18 cellular contexts compared by ENCODE assay signal in genomic region chr1:46150085-46150484, GRCh38. TPM values are rescaled to one million over a fixed set of nuclear protein-coding genes. Genes with fewer than 3 reads are reported as not detected.
DNase-seq lines count a peak whose midpoint lies in the region; ATAC-seq, FAIRE-seq and TF ChIP-seq lines count a peak whose summit lies in the region.
"Had no signal": no experiment of that assay in that cellular context is flagged by ENCODE, and none has a peak within 500 bp of the region (broad histone marks: within the 10 kb centered on the region; RNA-seq: fewer than 3 reads in every experiment).

No MANE protein-coding gene starts in this region.

- no peak for TF ChIP-seq CTCF in breast epithelium (IDR thresholded peaks at IDR 0.05)
- no peak for TF ChIP-seq CTCF in mammary epithelial cell (conservative IDR thresholded peaks at IDR 0.05 in 1 of 2, IDR thresholded peaks at IDR 0.05 in 1 of 2; ENCODE audit: extremely low read depth in 1 of 2, insufficient read depth in 1 of 2, low read depth in 1 of 2, low read length in 2 of 2)
- TF ChIP-seq CTCF in fibroblast of pulmonary artery (IDR thresholded peaks at IDR 0.05; ENCODE audit: low read length, missing control alignments): no peak
- no peak for TF ChIP-seq CTCF in upper lobe of left lung (IDR thresholded peaks at IDR 0.05)

- no peak overlapping the region for H2AFZ ChIP-seq in mammary epithelial cell (ENCODE audit: low read depth, low read length)

- H3K36me3 ChIP-seq in breast epithelium: no peaks in the 10 kb centered on the region
- H3K36me3 ChIP-seq in mammary epithelial cell (ENCODE audit: insufficient read depth, low read length): no peaks in the 10 kb centered on the region
- no peaks in the 10 kb centered on the region for H3K36me3 ChIP-seq in upper lobe of left lung
- H3K36me3 ChIP-seq: BLaER1 treated with 17β-estradiol and CSF1 and Interleukin-3, amounts not matched to agents 10 nM and 100 nM; MG63; Peyer's patch had no signal

- in situ Hi-C loops in mammary epithelial cell (cut with MboI; ENCODE audit: low sequenced_read_pairs in 2 of 2): no loop called here

- no peak for ATAC-seq in upper lobe of left lung (ENCODE audit: low FRiP score in 2 of 2)
- no peak for ATAC-seq in activated naive CD8-positive, alpha-beta T cell treated with anti-CD3 and anti-CD28 coated beads, Interleukin-2, amount 50 U/mL, for 24 hours

- intact Hi-C loops in breast epithelium (cut with DNase I; ENCODE audit: low total_unique reads): no loop called here
- intact Hi-C loops in mammary epithelial cell (cut with micrococcal nuclease): no loop called here

- H3K4me1 Mint-ChIP-seq in activated naive CD8-positive, alpha-beta T cell treated with anti-CD3 and anti-CD28 coated beads, Interleukin-2, amount 50 U/mL, for 24 hours: no peaks in the 10 kb centered on the region

- no peaks in the 10 kb centered on the region for H3K4me1 ChIP-seq in breast epithelium
- H3K4me1 ChIP-seq in mammary epithelial cell (ENCODE audit: insufficient read depth, low read length): no peaks in the 10 kb centered on the region
- H3K4me1 ChIP-seq in upper lobe of left lung: no peaks in the 10 kb centered on the region
- H3K4me1 ChIP-seq: Peyer's patch had no signal

- H3K4me2 ChIP-seq in mammary epithelial cell (ENCODE audit: insufficient read depth, low read depth, low read length): no peak overlapping the region
- H3K4me2 ChIP-seq: BLaER1 treated with 17β-estradiol and CSF1 and Interleukin-3, amounts not matched to agents 10 nM and 100 nM had no signal

- no peaks in the 10 kb centered on the region for H3K9me3 Mint-ChIP-seq in activated naive CD8-positive, alpha-beta T cell treated with anti-CD3 and anti-CD28 coated beads, Interleukin-2, amount 50 U/mL, for 24 hours

- no peaks in the 10 kb centered on the region for H3K36me3 Mint-ChIP-seq in activated naive CD8-positive, alpha-beta T cell treated with anti-CD3 and anti-CD28 coated beads, Interleukin-2, amount 50 U/mL, for 24 hours (ENCODE audit: low read depth)

- CTCF ChIA-PET in mammary epithelial cell (lab: Charles Lee; ENCODE audit: low non-redundant PET): no interaction called here

- no peak overlapping the region for H3K9ac ChIP-seq in mammary epithelial cell (ENCODE audit: insufficient read depth, low read length)
- H3K9ac ChIP-seq: BLaER1 treated with 17β-estradiol and CSF1 and Interleukin-3, amounts not matched to agents 10 nM and 100 nM had no signal

- dilution Hi-C loops in mammary epithelial cell (cut with HindIII; ENCODE audit: low sequenced_read_pairs): no loop called here

- no peak for TF ChIP-seq POLR2A in breast epithelium (IDR thresholded peaks at IDR 0.05)
- no peak for TF ChIP-seq POLR2A in upper lobe of left lung (IDR thresholded peaks at IDR 0.05)

- WGBS in mammary epithelial cell (ENCODE audit: low coverage, missing lambda C conversion rate): 100% methylated on average over 2 of the region's 2 CpGs
- 72 to 75% methylated on average over 2 of the region's 2 CpGs for WGBS in upper lobe of left lung, 2 donors

- no peaks in the 10 kb centered on the region for H4K20me1 ChIP-seq in mammary epithelial cell (ENCODE audit: insufficient read depth, low read length)
- H4K20me1 ChIP-seq: BLaER1 treated with 17β-estradiol and CSF1 and Interleukin-3, amounts not matched to agents 10 nM and 100 nM had no signal

- H3K4me3 Mint-ChIP-seq in activated naive CD8-positive, alpha-beta T cell treated with anti-CD3 and anti-CD28 coated beads, Interleukin-2, amount 50 U/mL, for 24 hours: no peak overlapping the region

- H3K27ac Mint-ChIP-seq in activated naive CD8-positive, alpha-beta T cell treated with anti-CD3 and anti-CD28 coated beads, Interleukin-2, amount 50 U/mL, for 24 hours: no peak overlapping the region

- BruUV-seq in mammary epithelial cell (replicated peaks; lab: Mats Ljungman, UMichigan): no TSS peak

- no peaks in the 10 kb centered on the region for H3K79me2 ChIP-seq in mammary epithelial cell (ENCODE audit: insufficient read depth, low read length)

- H3K27me3 ChIP-seq in breast epithelium: no peaks in the 10 kb centered on the region
- no peaks in the 10 kb centered on the region for H3K27me3 ChIP-seq in mammary epithelial cell (ENCODE audit: insufficient read depth, low read length)
- H3K27me3 ChIP-seq in upper lobe of left lung: no peaks in the 10 kb centered on the region
- H3K27me3 ChIP-seq: BLaER1 treated with 17β-estradiol and CSF1 and Interleukin-3, amounts not matched to agents 10 nM and 100 nM; MG63; Peyer's patch had no signal

- H3K9me3 ChIP-seq in breast epithelium: no peaks in the 10 kb centered on the region
- no peaks in the 10 kb centered on the region for H3K9me3 ChIP-seq in mammary epithelial cell (replicated peaks; ENCODE audit: insufficient read depth, low read length)
- H3K9me3 ChIP-seq in upper lobe of left lung: no peaks in the 10 kb centered on the region
- H3K9me3 ChIP-seq: BLaER1 treated with 17β-estradiol and CSF1 and Interleukin-3, amounts not matched to agents 10 nM and 100 nM; MG63; Peyer's patch had no signal

- DNase-seq in breast epithelium (ENCODE audit: low spot score in 2 of 2) (no peak), mammary epithelial cell (no peak), fibroblast of pulmonary artery (ENCODE audit: low read depth) (peak; percentile 34), lung microvascular endothelial cell (ENCODE audit: low read depth in 2 of 2) (peak; percentile 69 to 86), upper lobe of left lung (no peak), GM19239 (ENCODE audit: insufficient read length, low spot score) (no peak)
- DNase-seq in activated CD4-positive, CD25-positive, alpha-beta regulatory T cell (lab: John Stamatoyannopoulos, UW): no peak
- no peak for DNase-seq in activated naive CD8-positive, alpha-beta T cell treated with anti-CD3 and anti-CD28 coated beads, Interleukin-2, amount 50 U/mL, for 24 hours
- DNase-seq: 8988T, EL, H7, MG63, NCI-H1105, NCI-H1694 treated with DMSO at 0.1 percent for 48 hours, NCI-H446 treated with DMSO at 0.1 percent for 48 hours, NCI-H774, Peyer's patch had no signal

- H3K27me3 Mint-ChIP-seq in activated naive CD8-positive, alpha-beta T cell treated with anti-CD3 and anti-CD28 coated beads, Interleukin-2, amount 50 U/mL, for 24 hours: no peaks in the 10 kb centered on the region

- peak overlapping the region; percentile 22 to 28 for H3K27ac ChIP-seq in breast epithelium
- H3K27ac ChIP-seq in mammary epithelial cell (ENCODE audit: insufficient read depth, low read depth, low read length): no peak overlapping the region
- peak overlapping the region in 2 of 4 donors; percentile 52 to 59 for H3K27ac ChIP-seq in upper lobe of left lung
- H3K27ac ChIP-seq: BLaER1 treated with 17β-estradiol and CSF1 and Interleukin-3, amounts not matched to agents 10 nM and 100 nM had no signal

- H3K4me3 ChIP-seq in breast epithelium (no peak overlapping the region), mammary epithelial cell (replicated peaks in 1 of 3; ENCODE audit: insufficient read depth in 1 of 3, low read depth in 2 of 3, low read length in 3 of 3) (no peak overlapping the region), fibroblast of pulmonary artery (replicated peaks; ENCODE audit: low read depth, low read length) (no peak overlapping the region), upper lobe of left lung (no peak overlapping the region)
- H3K4me3 ChIP-seq: BLaER1 treated with 17β-estradiol and CSF1 and Interleukin-3, amounts not matched to agents 10 nM and 100 nM; MG63; Peyer's patch had no signal

- FAIRE-seq in GM19239 (lab: Jason Lieb, UNC): no peak

- TF ChIP-seq EP300 in upper lobe of left lung (IDR thresholded peaks at IDR 0.05): peak; percentile 86 to 98 (median 94)

RNA-seq across cellular contexts. Expression of gene PIK3R3, which starts 17.7 kb away (rescaled TPM):
- total RNA-seq in breast epithelium: 10 to 100 TPM; 17.9 to 80.3 (median 46.8) TPM
- 10 to 100 TPM; 12.8 to 13.8 TPM for total RNA-seq in mammary epithelial cell
- polyA plus RNA-seq in mammary epithelial cell: 7.3 TPM
- 15.3 TPM for polyA minus RNA-seq in mammary epithelial cell
- total RNA-seq in lung microvascular endothelial cell: 11.7 and 16.6 TPM in 2 replicates
- total RNA-seq in upper lobe of left lung: 10 to 100 TPM; 11.2 to 43.7 (median 33.0) TPM

RNA-seq across cellular contexts. Expression of gene TSPAN1, which starts 24.8 kb away (rescaled TPM):
- total RNA-seq in breast epithelium: 10 to 100 TPM in 1 of 3 donors, 1 to 10 TPM in 1, under 1 TPM in 1; 0.48 to 26.2 (median 8.9) TPM
- 100 to 1,000 TPM; 116 to 277 TPM for total RNA-seq in mammary epithelial cell
- polyA plus RNA-seq in mammary epithelial cell: 510 TPM
- 362 TPM for polyA minus RNA-seq in mammary epithelial cell
- 0.22 TPM in 1 of 2 replicates, not detected in the other for total RNA-seq in lung microvascular endothelial cell
- total RNA-seq in upper lobe of left lung: 100 to 1,000 TPM in 1 of 6 donors, 10 to 100 TPM in 5; 12.2 to 109 (median 31.2) TPM
- total RNA-seq: H7 had no signal

RNA-seq across cellular contexts. Expression of gene P3R3URF, which starts 26.2 kb away (rescaled TPM):
- total RNA-seq in breast epithelium (not detected), mammary epithelial cell (not detected), lung microvascular endothelial cell (not detected in 2 replicates), upper lobe of left lung (not detected)
- not detected for polyA plus RNA-seq in mammary epithelial cell
- not detected for polyA minus RNA-seq in mammary epithelial cell
- total RNA-seq: H7, Peyer's patch had no signal

RNA-seq across cellular contexts. Expression of gene POMGNT1, which starts 48.1 kb away (rescaled TPM):
- total RNA-seq in breast epithelium (10 to 100 TPM; 37.6 to 47.4 (median 42.3) TPM), mammary epithelial cell (100 to 1,000 TPM in 1 of 2 donors, 10 to 100 TPM in 1; 92.5 to 144 TPM), lung microvascular endothelial cell (24.6 and 40.5 TPM in 2 replicates), upper lobe of left lung (10 to 100 TPM; 37.7 to 66.7 (median 47.5) TPM)
- 73.1 TPM for polyA plus RNA-seq in mammary epithelial cell
- polyA minus RNA-seq in mammary epithelial cell: 55.2 TPM

RNA-seq across cellular contexts. Expression of gene LURAP1, which starts 53.0 kb away (rescaled TPM):
- total RNA-seq in breast epithelium (1 to 10 TPM; 2.7 to 5.9 (median 4.2) TPM), mammary epithelial cell (10 to 100 TPM in 1 of 2 donors, 1 to 10 TPM in 1; 8.8 to 13.8 TPM), lung microvascular endothelial cell (0.60 and 1.3 TPM in 2 replicates), upper lobe of left lung (1 to 10 TPM in 5 of 6 donors, under 1 TPM in 1; 0.61 to 5.2 (median 2.8) TPM)
- 5.4 TPM for polyA plus RNA-seq in mammary epithelial cell
- 12.4 TPM for polyA minus RNA-seq in mammary epithelial cell

Comparison
In these comparisons a context has a peak if more than half of its experiments do, and no peak if none do; other contexts are left out.
1. DNase-seq: peak in fibroblast of pulmonary artery (single experiment) and lung microvascular endothelial cell (2 of 2); none in breast epithelium (0 of 2), mammary epithelial cell (single experiment), upper lobe of left lung (0 of 2), GM19239 (single experiment), activated CD4-positive, CD25-positive, alpha-beta regulatory T cell (0 of 4) and activated naive CD8-positive, alpha-beta T cell treated with anti-CD3 and anti-CD28 coated beads, Interleukin-2, amount 50 U/mL, for 24 hours (single experiment).